37 cellular contexts compared by ENCODE assay signal in the genomic region with DNA sequence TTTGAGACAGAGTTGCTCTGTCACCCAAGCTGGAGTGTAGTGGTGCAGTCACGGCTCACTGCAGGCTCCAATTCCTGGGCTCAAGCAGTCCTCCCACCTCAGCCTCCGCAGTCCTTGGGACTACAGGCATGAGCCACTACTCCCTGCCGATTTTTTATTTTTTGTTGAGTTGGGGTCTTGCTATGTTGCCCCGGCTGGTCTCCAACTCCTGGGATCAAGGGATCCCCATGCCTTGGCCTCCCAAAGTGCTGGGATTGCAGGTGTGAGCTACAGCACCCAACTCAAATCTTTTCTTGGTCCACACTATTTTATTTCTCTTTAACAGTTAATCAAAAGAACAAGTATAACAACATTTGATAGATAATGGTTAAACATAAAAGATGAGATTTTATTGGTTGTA. TPM values are rescaled to one million over a fixed set of nuclear protein-coding genes. Genes with fewer than 3 reads are reported as not detected.
"Had no signal": no experiment of that assay in that cellular context is flagged by ENCODE, and none has a peak within 500 bp of the region (broad histone marks: within the 10 kb centered on the region; RNA-seq: fewer than 3 reads in every experiment).

No MANE protein-coding gene starts in this region.

- H3K4me3 Mint-ChIP-seq: activated CD4-positive, alpha-beta memory T cell treated with anti-CD3 and anti-CD28 coated beads for 36 hours; activated CD4-positive, alpha-beta T cell treated with anti-CD3 and anti-CD28 coated beads for 36 hours; activated CD4-positive, alpha-beta T cell treated with anti-CD3 and anti-CD28 coated beads, Interleukin-2, amount 10 ng/mL, durations not matched to agents 24 days and 14 days; activated CD8-positive, alpha-beta memory T cell treated with anti-CD3 and anti-CD28 coated beads, Interleukin-2, amount 10 ng/mL, durations not matched to agents 7 days and 5 days; activated CD8-positive, alpha-beta T cell treated with anti-CD3 and anti-CD28 coated beads, Interleukin-2, amount 10 ng/mL, durations not matched to agents 7 days and 5 days; activated naive CD4-positive, alpha-beta T cell treated with anti-CD3 and anti-CD28 coated beads, Interleukin-2, amount 10 ng/mL, durations not matched to agents 7 days and 5 days; activated naive CD8-positive, alpha-beta T cell treated with anti-CD3 and anti-CD28 coated beads, Interleukin-2, amount 10 ng/mL, durations not matched to agents 7 days and 5 days; activated T-cell treated with anti-CD3 and anti-CD28 coated beads, Interleukin-2, amount 50 U/mL, for 24 hours; activated T-cell treated with anti-CD3 and anti-CD28 coated beads, Interleukin-2, amount 50 U/mL, for 72 hours; brain; dendritic cell treated with granulocyte-macrophage colony-stimulating factor and Interleukin-4, amounts not matched to agents 40 ng/mL and 50 ng/mL, for 4 days; T-helper 1 cell treated with Interleukin-12 subunit alpha and Interleukin-12 subunit beta and Interleukin-4 antibody, amounts not matched to agents 30 μg/mL and 1 μg/mL, for 36 hours; T-helper 2 cell treated with Interferon-gamma antibody and Interleukin-4, amounts not matched to agents 5 μg/mL and 100 μg/mL, for 36 hours had no signal

- H3K27ac ChIP-seq: ascending aorta, breast epithelium, cardiac muscle cell, coronary artery, epithelial cell of prostate, esophagus squamous epithelium, gastroesophageal sphincter, heart right ventricle, hepatocyte, WERI-Rb-1 had no signal

- H3K27me3 Mint-ChIP-seq: activated CD4-positive, alpha-beta memory T cell treated with anti-CD3 and anti-CD28 coated beads for 36 hours; activated CD4-positive, alpha-beta T cell treated with anti-CD3 and anti-CD28 coated beads for 36 hours; activated CD4-positive, alpha-beta T cell treated with anti-CD3 and anti-CD28 coated beads, Interleukin-2, amount 10 ng/mL, durations not matched to agents 24 days and 14 days; activated CD8-positive, alpha-beta memory T cell treated with anti-CD3 and anti-CD28 coated beads, Interleukin-2, amount 10 ng/mL, durations not matched to agents 7 days and 5 days; activated naive CD4-positive, alpha-beta T cell treated with anti-CD3 and anti-CD28 coated beads, Interleukin-2, amount 10 ng/mL, durations not matched to agents 7 days and 5 days; activated naive CD8-positive, alpha-beta T cell treated with anti-CD3 and anti-CD28 coated beads, Interleukin-2, amount 10 ng/mL, durations not matched to agents 7 days and 5 days; activated T-cell treated with anti-CD3 and anti-CD28 coated beads, Interleukin-2, amount 50 U/mL, for 24 hours; brain; dendritic cell treated with granulocyte-macrophage colony-stimulating factor and Interleukin-4, amounts not matched to agents 40 ng/mL and 50 ng/mL, for 4 days had no signal

- DNase-seq: activated CD4-positive, alpha-beta memory T cell treated with anti-CD3 and anti-CD28 coated beads for 36 hours; activated CD4-positive, alpha-beta T cell treated with anti-CD3 and anti-CD28 coated beads for 36 hours; activated CD4-positive, alpha-beta T cell treated with anti-CD3 and anti-CD28 coated beads, Interleukin-2, amount 10 ng/mL, durations not matched to agents 24 days and 14 days; activated CD4-positive, CD25-positive, alpha-beta regulatory T cell; activated CD4-positive, CD25-positive, alpha-beta regulatory T cell treated with anti-CD3 and anti-CD28 coated beads, Interleukin-2, amount 50 U/mL, for 72 hours; activated CD8-positive, alpha-beta memory T cell treated with anti-CD3 and anti-CD28 coated beads, Interleukin-2, amount 10 ng/mL, durations not matched to agents 7 days and 5 days; activated CD8-positive, alpha-beta memory T cell treated with anti-CD3 and anti-CD28 coated beads, Interleukin-2, amount 50 U/mL, for 48 hours; activated CD8-positive, alpha-beta T cell treated with anti-CD3 and anti-CD28 coated beads, Interleukin-2, amount 10 ng/mL, durations not matched to agents 7 days and 5 days; activated gamma-delta T cell; activated naive CD4-positive, alpha-beta T cell; activated naive CD4-positive, alpha-beta T cell treated with anti-CD3 and anti-CD28 coated beads, Interleukin-2, amount 10 ng/mL, durations not matched to agents 7 days and 5 days; activated naive CD8-positive, alpha-beta T cell treated with anti-CD3 and anti-CD28 coated beads, Interleukin-2, amount 10 ng/mL, durations not matched to agents 7 days and 5 days; activated T-cell treated with anti-CD3 and anti-CD28 coated beads for 4 hours; activated T-cell treated with anti-CD3 and anti-CD28 coated beads, Interleukin-2, amount 50 U/mL, for 24 hours; activated T-cell treated with anti-CD3 and anti-CD28 coated beads, Interleukin-2, amount 50 U/mL, for 72 hours; central memory CD4-positive, alpha-beta T cell; cerebellar nuclear complex; effector CD8-positive, alpha-beta T cell; esophagus squamous epithelium; foreskin melanocyte; heart right ventricle; T1000; WERI-Rb-1 had no signal

- FAIRE-seq: endometrium, endothelial cell of umbilical vein had no signal

- H3K27ac Mint-ChIP-seq: activated CD4-positive, alpha-beta memory T cell treated with anti-CD3 and anti-CD28 coated beads for 36 hours; activated CD4-positive, alpha-beta T cell treated with anti-CD3 and anti-CD28 coated beads for 36 hours; activated CD4-positive, alpha-beta T cell treated with anti-CD3 and anti-CD28 coated beads, Interleukin-2, amount 10 ng/mL, durations not matched to agents 24 days and 14 days; activated CD8-positive, alpha-beta memory T cell treated with anti-CD3 and anti-CD28 coated beads, Interleukin-2, amount 10 ng/mL, durations not matched to agents 7 days and 5 days; activated CD8-positive, alpha-beta T cell treated with anti-CD3 and anti-CD28 coated beads, Interleukin-2, amount 10 ng/mL, durations not matched to agents 7 days and 5 days; activated naive CD4-positive, alpha-beta T cell treated with anti-CD3 and anti-CD28 coated beads, Interleukin-2, amount 50 U/mL, for 72 hours; activated naive CD8-positive, alpha-beta T cell treated with anti-CD3 and anti-CD28 coated beads, Interleukin-2, amount 10 ng/mL, durations not matched to agents 7 days and 5 days; activated T-cell treated with anti-CD3 and anti-CD28 coated beads, Interleukin-2, amount 50 U/mL, for 24 hours; activated T-cell treated with anti-CD3 and anti-CD28 coated beads, Interleukin-2, amount 50 U/mL, for 72 hours; brain; dendritic cell treated with granulocyte-macrophage colony-stimulating factor and Interleukin-4, amounts not matched to agents 40 ng/mL and 50 ng/mL, for 4 days; T-helper 1 cell treated with Interleukin-12 subunit alpha and Interleukin-12 subunit beta and Interleukin-4 antibody, amounts not matched to agents 30 μg/mL and 1 μg/mL, for 36 hours; T-helper 2 cell treated with Interferon-gamma antibody and Interleukin-4, amounts not matched to agents 5 μg/mL and 100 μg/mL, for 36 hours had no signal

- H3K79me2 ChIP-seq: hepatocyte had no signal

- H3K9me3 ChIP-seq: ascending aorta, breast epithelium, esophagus squamous epithelium, gastroesophageal sphincter, heart right ventricle had no signal

- H3K9me3 Mint-ChIP-seq: activated CD4-positive, alpha-beta memory T cell treated with anti-CD3 and anti-CD28 coated beads for 36 hours; activated CD4-positive, alpha-beta T cell treated with anti-CD3 and anti-CD28 coated beads, Interleukin-2, amount 10 ng/mL, durations not matched to agents 24 days and 14 days; activated naive CD4-positive, alpha-beta T cell treated with anti-CD3 and anti-CD28 coated beads, Interleukin-2, amount 10 ng/mL, durations not matched to agents 7 days and 5 days; activated naive CD4-positive, alpha-beta T cell treated with anti-CD3 and anti-CD28 coated beads, Interleukin-2, amount 50 U/mL, for 72 hours; activated naive CD8-positive, alpha-beta T cell treated with anti-CD3 and anti-CD28 coated beads, Interleukin-2, amount 10 ng/mL, durations not matched to agents 7 days and 5 days; activated T-cell treated with anti-CD3 and anti-CD28 coated beads, Interleukin-2, amount 50 U/mL, for 24 hours; activated T-cell treated with anti-CD3 and anti-CD28 coated beads, Interleukin-2, amount 50 U/mL, for 72 hours; brain; dendritic cell treated with granulocyte-macrophage colony-stimulating factor and Interleukin-4, amounts not matched to agents 40 ng/mL and 50 ng/mL, for 4 days; T-helper 1 cell treated with Interleukin-12 subunit alpha and Interleukin-12 subunit beta and Interleukin-4 antibody, amounts not matched to agents 30 μg/mL and 1 μg/mL, for 36 hours; T-helper 2 cell treated with Interferon-gamma antibody and Interleukin-4, amounts not matched to agents 5 μg/mL and 100 μg/mL, for 36 hours had no signal

- ATAC-seq: activated CD4-positive, alpha-beta T cell treated with anti-CD3 and anti-CD28 coated beads for 36 hours; activated CD8-positive, alpha-beta memory T cell treated with anti-CD3 and anti-CD28 coated beads, Interleukin-2, amount 10 ng/mL, durations not matched to agents 7 days and 5 days; activated CD8-positive, alpha-beta T cell treated with anti-CD3 and anti-CD28 coated beads, Interleukin-2, amount 10 ng/mL, durations not matched to agents 7 days and 5 days; activated naive CD4-positive, alpha-beta T cell treated with anti-CD3 and anti-CD28 coated beads, Interleukin-2, amount 50 U/mL, for 72 hours; activated T-cell treated with anti-CD3 and anti-CD28 coated beads, Interleukin-2, amount 50 U/mL, for 72 hours; gastroesophageal sphincter; heart right ventricle had no signal

- H3K4me1 ChIP-seq: ascending aorta, breast epithelium, esophagus squamous epithelium, gastroesophageal sphincter, heart right ventricle had no signal

- H2AFZ ChIP-seq: hepatocyte had no signal

- H3K4me2 ChIP-seq: hepatocyte had no signal

- H3K27me3 ChIP-seq: ascending aorta, breast epithelium, cardiac muscle cell, esophagus squamous epithelium, gastroesophageal sphincter, heart right ventricle, hepatocyte had no signal

- H3K4me3 ChIP-seq: ascending aorta, breast epithelium, cardiac muscle cell, coronary artery, esophagus squamous epithelium, gastroesophageal sphincter, heart right ventricle, hepatocyte had no signal

- H3K36me3 ChIP-seq: ascending aorta, breast epithelium had no signal

RNA-seq across cellular contexts. Expression of gene CCNE1, which starts 7.5 kb away (rescaled TPM):
- total RNA-seq: ascending aorta had no signal
